ENCODE assay signal across 35 cellular contexts in the genomic region with DNA sequence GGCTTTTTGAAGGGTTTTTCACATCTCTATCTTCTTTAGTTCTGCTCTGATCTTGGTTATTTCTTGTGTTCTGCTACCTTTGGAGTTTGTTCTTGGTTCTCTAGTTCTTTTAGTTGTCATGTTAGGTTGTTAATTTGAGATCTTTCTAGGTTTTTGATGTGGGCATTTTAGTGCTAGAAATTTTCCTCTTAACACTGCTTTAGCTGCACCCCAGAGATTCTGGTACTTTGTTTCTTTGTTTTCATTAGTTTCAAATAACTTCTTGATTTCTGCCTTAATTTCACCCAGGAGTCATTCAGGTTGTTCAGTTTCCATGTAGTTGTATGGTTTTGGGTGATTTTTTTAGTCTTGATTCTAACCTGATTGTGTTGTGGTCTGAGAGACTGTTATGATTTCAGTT.
"Had no signal": no experiment of that assay in that cellular context is flagged by ENCODE, and none has a peak within 500 bp of the region (broad histone marks: within the 10 kb centered on the region; RNA-seq: fewer than 3 reads in every experiment).

No MANE protein-coding gene starts in this region.

- H3K4me1 ChIP-seq: adrenal gland had no signal

- H3K4me3 ChIP-seq: adrenal gland, cardiac muscle cell had no signal

- H3K27me3 ChIP-seq: adrenal gland, cardiac muscle cell had no signal

- H3K4me1 Mint-ChIP-seq: brain had no signal

- FAIRE-seq: bronchial epithelial cell, TTC549 had no signal

- H3K27me3 Mint-ChIP-seq: activated B cell treated with CpG ODN at 0.5 μM for 24 hours; activated CD4-positive, alpha-beta memory T cell treated with anti-CD3 and anti-CD28 coated beads for 36 hours; activated CD4-positive, alpha-beta T cell treated with anti-CD3 and anti-CD28 coated beads, Interleukin-2, amount 10 ng/mL, durations not matched to agents 24 days and 14 days; activated CD8-positive, alpha-beta T cell treated with anti-CD3 and anti-CD28 coated beads for 36 hours; activated naive CD8-positive, alpha-beta T cell treated with anti-CD3 and anti-CD28 coated beads for 36 hours; activated T-helper 17 cell treated with anti-CD3 and anti-CD28 coated beads, Interleukin-2, amount 50 U/mL, for 72 hours had no signal

- H3K9me3 ChIP-seq: adrenal gland had no signal

- H3K27ac Mint-ChIP-seq: activated B cell treated with CpG ODN at 0.5 μM for 24 hours; activated CD4-positive, alpha-beta memory T cell treated with anti-CD3 and anti-CD28 coated beads for 36 hours; activated CD4-positive, alpha-beta T cell treated with anti-CD3 and anti-CD28 coated beads, Interleukin-2, amount 10 ng/mL, durations not matched to agents 24 days and 14 days; activated CD8-positive, alpha-beta T cell treated with anti-CD3 and anti-CD28 coated beads for 36 hours; activated naive CD4-positive, alpha-beta T cell treated with anti-CD3 and anti-CD28 coated beads for 36 hours; activated naive CD4-positive, alpha-beta T cell treated with anti-CD3 and anti-CD28 coated beads, Interleukin-2, amount 50 U/mL, for 72 hours; activated naive CD8-positive, alpha-beta T cell treated with anti-CD3 and anti-CD28 coated beads for 36 hours; activated T-cell treated with anti-CD3 and anti-CD28 coated beads, Interleukin-2, amount 50 U/mL, for 72 hours; activated T-helper 1 cell treated with anti-CD3 and anti-CD28 coated beads, Interleukin-12 subunit alpha, Interleukin-12 subunit beta, Interleukin-2, Interleukin-4 antibody, amounts not matched to agents 30 ng/mL and 10 ng/mL and 1 ng/mL, durations not matched to agents 14 hours and 24 hours and 36 hours; activated T-helper 17 cell treated with anti-CD3 and anti-CD28 coated beads, Interleukin-2, amount 50 U/mL, for 72 hours; brain; T-helper 1 cell treated with Interleukin-12 subunit alpha and Interleukin-12 subunit beta and Interleukin-4 antibody, amounts not matched to agents 30 μg/mL and 1 μg/mL, for 36 hours; T-helper 2 cell treated with Interferon-gamma antibody and Interleukin-4, amounts not matched to agents 5 μg/mL and 100 μg/mL, for 36 hours had no signal

- H3K4me3 Mint-ChIP-seq: activated B cell treated with CpG ODN at 0.5 μM for 24 hours; activated CD4-positive, alpha-beta memory T cell treated with anti-CD3 and anti-CD28 coated beads for 36 hours; activated CD4-positive, alpha-beta T cell treated with anti-CD3 and anti-CD28 coated beads, Interleukin-2, amount 10 ng/mL, durations not matched to agents 24 days and 14 days; activated CD8-positive, alpha-beta T cell treated with anti-CD3 and anti-CD28 coated beads for 36 hours; activated naive CD4-positive, alpha-beta T cell treated with anti-CD3 and anti-CD28 coated beads for 36 hours; activated naive CD8-positive, alpha-beta T cell treated with anti-CD3 and anti-CD28 coated beads for 36 hours; activated T-cell treated with anti-CD3 and anti-CD28 coated beads, Interleukin-2, amount 50 U/mL, for 4 hours; activated T-cell treated with anti-CD3 and anti-CD28 coated beads, Interleukin-2, amount 50 U/mL, for 72 hours; activated T-helper 1 cell treated with anti-CD3 and anti-CD28 coated beads, Interleukin-12 subunit alpha, Interleukin-12 subunit beta, Interleukin-2, Interleukin-4 antibody, amounts not matched to agents 30 ng/mL and 10 ng/mL and 1 ng/mL, durations not matched to agents 14 hours and 24 hours and 36 hours; activated T-helper 17 cell treated with anti-CD3 and anti-CD28 coated beads, Interleukin-2, amount 50 U/mL, for 72 hours; brain; T-helper 1 cell treated with Interleukin-12 subunit alpha and Interleukin-12 subunit beta and Interleukin-4 antibody, amounts not matched to agents 30 μg/mL and 1 μg/mL, for 36 hours; T-helper 2 cell treated with Interferon-gamma antibody and Interleukin-4, amounts not matched to agents 5 μg/mL and 100 μg/mL, for 36 hours had no signal

- H3K36me3 ChIP-seq: adrenal gland, cardiac muscle cell had no signal

- H3K27ac ChIP-seq: adrenal gland, cardiac muscle cell, VCaP had no signal

- DNase-seq: activated B cell treated with CpG ODN at 0.5 μM for 24 hours; activated CD4-positive, alpha-beta memory T cell treated with anti-CD3 and anti-CD28 coated beads for 36 hours; activated CD4-positive, alpha-beta T cell treated with anti-CD3 and anti-CD28 coated beads for 4 hours; activated CD4-positive, alpha-beta T cell treated with anti-CD3 and anti-CD28 coated beads, Interleukin-2, amount 10 ng/mL, durations not matched to agents 24 days and 14 days; activated CD4-positive, alpha-beta T cell treated with anti-CD3 and anti-CD28 coated beads, Interleukin-2, amount 50 U/mL, for 4 hours; activated CD4-positive, CD25-positive, alpha-beta regulatory T cell treated with anti-CD3 and anti-CD28 coated beads, Interleukin-2, amount 50 U/mL, for 72 hours; activated CD8-positive, alpha-beta memory T cell treated with anti-CD3 and anti-CD28 coated beads, Interleukin-2, amount 50 U/mL, for 4 hours; activated CD8-positive, alpha-beta T cell treated with anti-CD3 and anti-CD28 coated beads for 36 hours; activated effector memory CD4-positive, alpha-beta T cell treated with anti-CD3 and anti-CD28 coated beads, Interleukin-2, amount 50 U/mL, for 16 hours; activated gamma-delta T cell treated with Interleukin-2 at 50 U/mL for 16 hours; activated naive CD4-positive, alpha-beta T cell; activated naive CD4-positive, alpha-beta T cell treated with anti-CD3 and anti-CD28 coated beads for 36 hours; activated naive CD4-positive, alpha-beta T cell treated with anti-CD3 and anti-CD28 coated beads, Interleukin-2, amount 50 U/mL, for 16 hours; activated naive CD8-positive, alpha-beta T cell treated with anti-CD3 and anti-CD28 coated beads for 36 hours; activated T-cell treated with anti-CD3 and anti-CD28 coated beads for 4 hours; activated T-cell treated with anti-CD3 and anti-CD28 coated beads, Interleukin-2, amount 50 U/mL, for 1 hour; activated T-cell treated with anti-CD3 and anti-CD28 coated beads, Interleukin-2, amount 50 U/mL, for 4 hours; activated T-cell treated with anti-CD3 and anti-CD28 coated beads, Interleukin-2, amount 50 U/mL, for 72 hours; adrenal gland; amniotic stem cell; aorta; central memory CD4-positive, alpha-beta T cell; T-helper 1 cell; T-helper 2 cell; T-helper 9 cell had no signal

- ATAC-seq: activated CD8-positive, alpha-beta T cell treated with anti-CD3 and anti-CD28 coated beads for 36 hours; activated naive CD4-positive, alpha-beta T cell treated with anti-CD3 and anti-CD28 coated beads, Interleukin-2, amount 50 U/mL, for 72 hours; activated T-cell treated with anti-CD3 and anti-CD28 coated beads, Interleukin-2, amount 50 U/mL, for 4 hours; activated T-cell treated with anti-CD3 and anti-CD28 coated beads, Interleukin-2, amount 50 U/mL, for 72 hours; activated T-helper 17 cell treated with anti-CD3 and anti-CD28 coated beads, Interleukin-2, amount 50 U/mL, for 72 hours had no signal
